In the genomic region with DNA sequence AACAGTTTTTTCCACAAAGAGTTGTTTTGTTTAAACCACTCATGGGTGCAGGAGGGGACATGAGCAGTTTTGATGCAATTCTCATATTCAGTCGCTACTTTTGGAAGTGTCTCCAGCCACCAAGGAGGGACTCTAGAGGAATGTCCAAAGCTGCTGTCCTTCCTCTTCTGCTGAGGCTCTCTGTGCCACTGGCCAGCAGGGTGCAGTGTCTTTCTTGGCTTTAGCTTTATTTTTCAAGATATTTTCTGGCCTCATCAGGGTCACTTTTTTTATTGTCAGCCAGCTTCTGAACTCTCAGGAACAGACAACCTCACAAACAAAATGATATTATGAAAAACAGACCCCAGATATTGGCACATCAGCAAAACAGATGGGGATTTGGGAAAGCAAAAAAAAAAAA, we compare ENCODE assay signal across 9 cellular contexts.
A peak's percentile ranks its signal among the peaks of the same experiment; 100 is the strongest.
DNase-seq lines count a peak whose midpoint lies in the region; ATAC-seq, FAIRE-seq and TF ChIP-seq lines count a peak whose summit lies in the region.
"Had no signal": no experiment of that assay in that cellular context is flagged by ENCODE, and none has a peak within 500 bp of the region (broad histone marks: within the 10 kb centered on the region; RNA-seq: fewer than 3 reads in every experiment).

No MANE protein-coding gene starts in this region.

- H3K36me3 ChIP-seq in MG63 (no peaks in the 10 kb centered on the region), neuronal stem cell (replicated peaks in 1 of 2; ENCODE audit: control insufficient read depth in 2 of 2, insufficient read depth in 2 of 2, low read length in 2 of 2) (no peaks in the 10 kb centered on the region)

- TF ChIP-seq POLR2A in A549 (IDR thresholded peaks at IDR 0.05; ENCODE audit: low read length) = no peak

- TF ChIP-seq CTCF in A549 (IDR thresholded peaks at IDR 0.05) (peak; percentile 36; the same call in 2 of the 3 replicates), endothelial cell (IDR thresholded peaks at IDR 0.05; ENCODE audit: unreplicated experiment) (peak; percentile 25)

- H2AK5ac ChIP-seq in neuronal stem cell (ENCODE audit: low read depth, low read length) = no peak overlapping the region

- ATAC-seq in A549 = peak; percentile 85 to 89
- ATAC-seq in GM18868 (IDR thresholded peaks at IDR 0.05; ENCODE audit: unreplicated experiment) = peak; percentile 74

- no peaks in the 10 kb centered on the region for H3K79me1 ChIP-seq in neuronal stem cell (ENCODE audit: low read depth, low read length)

- H3K4me2 ChIP-seq in A549 (no peak overlapping the region), neuronal stem cell (ENCODE audit: insufficient read depth, low read length, poor library complexity, severe bottlenecking) (no peak overlapping the region)

- H3K18ac ChIP-seq in neuronal stem cell (ENCODE audit: low read length) = no peak overlapping the region

- peaks cover 28% of the 10 kb centered on the region for H3K4me1 Mint-ChIP-seq in endothelial cell (ENCODE audit: unreplicated experiment)

- H3K4me3 ChIP-seq in A549 (no peak overlapping the region), MG63 (no peak overlapping the region), neuronal stem cell (ENCODE audit: low read length in 2 of 2) (no peak overlapping the region)

- no peak for FAIRE-seq in A549 (lab: Jason Lieb, UNC)

- 6% methylated on average over 1 of the region's 1 CpG for WGBS in A549 (ENCODE audit: missing lambda C conversion rate)
- no CpG with 5 or more reads among the region's 1 CpG for WGBS in neuronal stem cell (ENCODE audit: extremely low coverage in 2 of 2, insufficient read length in 2 of 2, insufficient replicate concordance in 1 of 2), 2 donors

- H4K8ac ChIP-seq in neuronal stem cell (ENCODE audit: low read depth, low read length) = no peak overlapping the region

- no peak overlapping the region for H4K91ac ChIP-seq in neuronal stem cell (ENCODE audit: low read depth, low read length, poor library complexity)

- TF ChIP-seq EP300 in A549 (IDR thresholded peaks at IDR 0.05) = no peak

- no peaks in the 10 kb centered on the region for H3K27me3 ChIP-seq in MG63
- H3K27me3 ChIP-seq in neuronal stem cell (ENCODE audit: control insufficient read depth in 3 of 3, insufficient read depth in 3 of 3, low read depth in 1 of 3, low read length in 3 of 3) = no peaks in the 10 kb centered on the region

- no peaks in the 10 kb centered on the region for H3K4me1 ChIP-seq in A549
- no peaks in the 10 kb centered on the region for H3K4me1 ChIP-seq in neuronal stem cell (ENCODE audit: control insufficient read depth in 2 of 2, insufficient read depth in 1 of 2, low read depth in 1 of 2, low read length in 2 of 2)

- H2BK12ac ChIP-seq in neuronal stem cell (ENCODE audit: low read length) = no peak overlapping the region

- peak overlapping the region; percentile 85 for H3K27ac Mint-ChIP-seq in endothelial cell (ENCODE audit: unreplicated experiment)
- H3K27ac Mint-ChIP-seq: activated naive CD8-positive, alpha-beta T cell had no signal

- no peak overlapping the region for H3K9ac ChIP-seq in neuronal stem cell (ENCODE audit: low read depth, low read length, poor library complexity)

- no peak overlapping the region for H2BK120ac ChIP-seq in neuronal stem cell (ENCODE audit: low read depth, low read length)

- TF ChIP-seq RAD21 in A549 (conservative IDR thresholded peaks at IDR 0.05 in 1 of 2, IDR thresholded peaks at IDR 0.05 in 1 of 2) = peak; percentile 23 to 49; a peak in 2 of 5 replicates

- POLR2A ChIA-PET in A549 (lab: Yijun Ruan, JAX) = interaction anchor here (0.6 to 0.7 kb wide), 2 partner anchors 112 to 179 kb away, joined by 5 to 11 read pairs; no protein-coding TSS in a partner anchor

- H2BK5ac ChIP-seq in neuronal stem cell (ENCODE audit: low read length) = no peak overlapping the region

- no peaks in the 10 kb centered on the region for H3K9me3 Mint-ChIP-seq in endothelial cell (ENCODE audit: unreplicated experiment)

- H3K4me3 Mint-ChIP-seq in endothelial cell (ENCODE audit: unreplicated experiment) = no peak overlapping the region
- H3K4me3 Mint-ChIP-seq: activated naive CD8-positive, alpha-beta T cell had no signal

- H3K23ac ChIP-seq in neuronal stem cell (ENCODE audit: low read depth, low read length, poor library complexity) = no peak overlapping the region

- no peaks in the 10 kb centered on the region for H3K36me3 Mint-ChIP-seq in endothelial cell (ENCODE audit: low read depth, unreplicated experiment)
- H3K36me3 Mint-ChIP-seq: activated naive CD8-positive, alpha-beta T cell had no signal

- no peak overlapping the region for H3K14ac ChIP-seq in neuronal stem cell (ENCODE audit: low read length)

- H3K9me3 ChIP-seq in A549 (no peaks in the 10 kb centered on the region), MG63 (no peaks in the 10 kb centered on the region), neuronal stem cell (replicated peaks in 1 of 2; ENCODE audit: control insufficient read depth in 2 of 2, insufficient read depth in 1 of 2, low read depth in 1 of 2, low read length in 2 of 2) (peaks cover 0 to 5% of the 10 kb centered on the region in 2 donors)

- DNase-seq in A549 (ENCODE audit: low read depth in 1 of 2, low spot score in 1 of 2) (peak in 1 of 2 experiments; percentile 38), MG63 (peak; percentile 19), endothelial cell (ENCODE audit: low spot score) (peak; percentile 45), neuronal stem cell (ENCODE audit: low spot score) (peak; percentile 18), NCI-H2107 treated with DMSO at 0.1 percent for 48 hours (lab: John Stamatoyannopoulos, UW; ENCODE audit: unreplicated experiment) (no peak), Ammon's horn (ENCODE audit: low spot score) (no peak)
- no peak for DNase-seq in stimulated activated naive CD4-positive, alpha-beta T cell (lab: John Stamatoyannopoulos, UW)

- H3K27ac ChIP-seq in A549 (no peak overlapping the region), neuronal stem cell (replicated peaks; ENCODE audit: low read length) (no peak overlapping the region)

- H3K27me3 Mint-ChIP-seq in endothelial cell (ENCODE audit: unreplicated experiment) = no peaks in the 10 kb centered on the region
- H3K27me3 Mint-ChIP-seq: activated naive CD8-positive, alpha-beta T cell had no signal

- no peak overlapping the region for H2AFZ ChIP-seq in neuronal stem cell (ENCODE audit: low read length)

- CTCF ChIA-PET in A549 (lab: Yijun Ruan, JAX) = interaction anchor here (0.6 to 1.1 kb wide), 5 partner anchors 8 to 319 kb away, joined by 3 read pairs; no protein-coding TSS in a partner anchor

- no peak overlapping the region for H3K4ac ChIP-seq in neuronal stem cell (ENCODE audit: low read length)

- no peak overlapping the region for H2BK15ac ChIP-seq in neuronal stem cell (ENCODE audit: low read length)

TF ChIP-seq in A549, 52 proteins besides CTCF, POLR2A, EP300 and RAD21:
- TF ChIP-seq CEBPB (IDR thresholded peaks at IDR 0.05) (no peak), RFX5 (IDR thresholded peaks at IDR 0.05) (no peak), RARB (CRISPR knock-in tag; IDR thresholded peaks at IDR 0.05) (no peak), RNF2 (IDR thresholded peaks at IDR 0.05; ENCODE audit: borderline replicate concordance, low read depth) (no peak), USF2 (IDR thresholded peaks at IDR 0.05) (no peak), HEYL (CRISPR knock-in tag; IDR thresholded peaks at IDR 0.05) (no peak), MYC (IDR thresholded peaks at IDR 0.05; ENCODE audit: borderline replicate concordance, low read length) (no peak), SMC3 (IDR thresholded peaks at IDR 0.05) (peak; percentile 12; the same call in 1 of the 3 replicates), MAX (IDR thresholded peaks at IDR 0.05) (no peak)

Comparison
In these comparisons a context has a peak if more than half of its experiments do, and no peak if none do; other contexts are left out.
1. DNase-seq: peak in MG63 (single experiment), endothelial cell (single experiment) and neuronal stem cell (single experiment); none in NCI-H2107 treated with DMSO at 0.1 percent for 48 hours (single experiment), stimulated activated naive CD4-positive, alpha-beta T cell (0 of 6) and Ammon's horn (single experiment).